ENCODE assay signal across 15 cellular contexts in genomic region chr1:155455588-155456195, GRCh38.
A peak's percentile ranks its signal among the peaks of the same experiment; 100 is the strongest.
DNase-seq lines count a peak whose midpoint lies in the region; ATAC-seq, FAIRE-seq and TF ChIP-seq lines count a peak whose summit lies in the region.
"Had no signal": no experiment of that assay in that cellular context is flagged by ENCODE, and none has a peak within 500 bp of the region (broad histone marks: within the 10 kb centered on the region; RNA-seq: fewer than 3 reads in every experiment).

No MANE protein-coding gene starts in this region.

- in situ Hi-C loops in HepG2 (cut with HindIII; ENCODE audit: extremely low pct_ligation_motif_present, low pct_unique_long_range_greater_than_20kb): no loop called here
- in situ Hi-C loops in GM13977 (cut with MboI; ENCODE audit: low pct_unique_long_range_greater_than_20kb, low sequenced_read_pairs, unreplicated experiment): no loop called here

- H3K36me3 Mint-ChIP-seq in astrocyte (ENCODE audit: low read depth, unreplicated experiment): peaks cover 5% of the 10 kb centered on the region

- no peaks in the 10 kb centered on the region for H3K79me1 ChIP-seq in mesendoderm (ENCODE audit: low read length)

- no peak overlapping the region for H2AK5ac ChIP-seq in mesendoderm (ENCODE audit: low read length)

- H3K4ac ChIP-seq in mesendoderm (ENCODE audit: low read depth, low read length): no peak overlapping the region

- H3K27me3 ChIP-seq in liver (ENCODE audit: control insufficient read depth in 4 of 4, insufficient read depth in 4 of 4, low read length in 3 of 4) (no peaks in the 10 kb centered on the region), HepG2 (ENCODE audit: control insufficient read depth in 1 of 2, insufficient read depth in 2 of 2, low read length in 2 of 2) (no peaks in the 10 kb centered on the region), astrocyte (ENCODE audit: insufficient read depth, low read length) (no peaks in the 10 kb centered on the region), heart right ventricle (no peaks in the 10 kb centered on the region), mesendoderm (ENCODE audit: insufficient read depth, low read length, poor library complexity) (no peaks in the 10 kb centered on the region)
- H3K27me3 ChIP-seq: BLaER1, dorsolateral prefrontal cortex, upper lobe of right lung had no signal

- no peak overlapping the region for H3K4me2 ChIP-seq in HepG2 (ENCODE audit: low read depth, low read length)
- peak overlapping the region; percentile 11 for H3K4me2 ChIP-seq in astrocyte (ENCODE audit: low read length)
- no peak overlapping the region for H3K4me2 ChIP-seq in mesendoderm (ENCODE audit: low read length)
- H3K4me2 ChIP-seq: BLaER1 had no signal

- no peak for TF ChIP-seq CTCF in liver (IDR thresholded peaks at IDR 0.05; ENCODE audit: low read depth, low read length, missing input control)
- no peak for TF ChIP-seq CTCF in HepG2 (CRISPR knock-in tag; IDR thresholded peaks at IDR 0.05)
- no peak for TF ChIP-seq CTCF in astrocyte (IDR thresholded peaks at IDR 0.05; ENCODE audit: insufficient read depth, low read depth, low read length)
- TF ChIP-seq CTCF in heart right ventricle (IDR thresholded peaks at IDR 0.05): no peak
- no peak for TF ChIP-seq CTCF in GM13977 (IDR thresholded peaks at IDR 0.05; ENCODE audit: extremely low read depth, insufficient read depth, missing control alignments)

- POLR2A ChIA-PET in HepG2 (lab: Yijun Ruan, JAX): no interaction called here

- no peak for FAIRE-seq in HepG2 (lab: Jason Lieb, UNC)
- no peak for FAIRE-seq in astrocyte (lab: Jason Lieb, UNC)
- FAIRE-seq: HTR-8/SVneo, small intestine had no signal

- no peak overlapping the region for H3K4me3 Mint-ChIP-seq in astrocyte (ENCODE audit: unreplicated experiment)

- no peak overlapping the region for H2BK15ac ChIP-seq in mesendoderm (replicated peaks; ENCODE audit: low read depth)

- no peaks in the 10 kb centered on the region for H3K27me3 Mint-ChIP-seq in astrocyte (ENCODE audit: low read depth, unreplicated experiment)

- H3K27ac ChIP-seq in liver (ENCODE audit: low read depth in 1 of 2, low read length in 2 of 2) (no peak overlapping the region), HepG2 (ENCODE audit: extremely low read length, insufficient read depth, low read length) (no peak overlapping the region), astrocyte (ENCODE audit: low read depth, low read length) (no peak overlapping the region), heart right ventricle (peak overlapping the region in 3 of 10 donors; percentile 5 to 26 (median 22)), mesendoderm (ENCODE audit: low read depth, low read length) (no peak overlapping the region)
- H3K27ac ChIP-seq: BLaER1, upper lobe of right lung had no signal

- H3K27ac Mint-ChIP-seq in astrocyte (ENCODE audit: unreplicated experiment): peak overlapping the region; percentile 15

- H3K9ac ChIP-seq in liver (ENCODE audit: low read depth in 1 of 2, low read length in 2 of 2): no peak overlapping the region
- H3K9ac ChIP-seq in HepG2 (ENCODE audit: insufficient read depth, low read depth, low read length): no peak overlapping the region
- H3K9ac ChIP-seq in astrocyte (ENCODE audit: low read length): no peak overlapping the region
- H3K9ac ChIP-seq in mesendoderm (ENCODE audit: low read length): no peak overlapping the region
- H3K9ac ChIP-seq: BLaER1 had no signal

- H3K18ac ChIP-seq in mesendoderm (ENCODE audit: low read length): no peak overlapping the region

- 75% methylated on average over 1 of the region's 1 CpG for WGBS in liver
- 96% methylated on average over 1 of the region's 1 CpG for WGBS in HepG2 (ENCODE audit: low lambda C conversion rate)
- 0 to 18% methylated on average over 1 of the region's 1 CpG for WGBS in heart right ventricle, 2 donors
- WGBS in mesendoderm (ENCODE audit: extremely low coverage, insufficient coverage, low lambda C conversion rate): no CpG with 5 or more reads among the region's 1 CpG

- TF ChIP-seq RAD21 in liver (IDR thresholded peaks at IDR 0.05) (no peak), HepG2 (CRISPR knock-in tag; IDR thresholded peaks at IDR 0.05) (no peak)

- H3K4me1 ChIP-seq in liver (ENCODE audit: control insufficient read depth in 4 of 4, insufficient read depth in 4 of 4, low read length in 3 of 4) (no peaks in the 10 kb centered on the region), HepG2 (ENCODE audit: insufficient read depth, low read length) (peaks cover 28% of the 10 kb centered on the region), astrocyte (ENCODE audit: insufficient read depth, low read length) (peaks cover 17% of the 10 kb centered on the region), heart right ventricle (peaks cover 8 to 21% (median 17%) of the 10 kb centered on the region in 9 donors), mesendoderm (ENCODE audit: control insufficient read depth, low read depth, low read length) (no peaks in the 10 kb centered on the region)
- H3K4me1 ChIP-seq: BLaER1, upper lobe of right lung had no signal

- no peaks in the 10 kb centered on the region for H3K9me3 Mint-ChIP-seq in astrocyte (ENCODE audit: unreplicated experiment)

- H3K23ac ChIP-seq in mesendoderm (ENCODE audit: low read length): no peak overlapping the region

- no peak for DNase-seq in HepG2 (ENCODE audit: low spot score)
- DNase-seq in astrocyte (ENCODE audit: low read depth): peak; percentile 64
- peak in 1 of 2 donors; percentile 46 for DNase-seq in heart right ventricle
- no peak for DNase-seq in posterior vena cava (ENCODE audit: low spot score)
- no peak for DNase-seq in GM13977 (ENCODE audit: low spot score)
- DNase-seq in mesendoderm: no peak
- DNase-seq: dorsolateral prefrontal cortex; NCI-H1105 treated with DMSO at 0.1 percent for 48 hours; NK-92 treated with Interleukin-12 subunit alpha and Interleukin-12 subunit beta, amount 100 ng/mL, for 24 hours; small intestine; upper lobe of right lung had no signal

- H3K9me3 ChIP-seq in liver (ENCODE audit: control insufficient read depth in 4 of 4, low read length in 3 of 4) (no peaks in the 10 kb centered on the region), HepG2 (ENCODE audit: low read length) (no peaks in the 10 kb centered on the region), astrocyte (ENCODE audit: insufficient read depth, low read depth, low read length) (no peaks in the 10 kb centered on the region), heart right ventricle (no peaks in the 10 kb centered on the region)
- H3K9me3 ChIP-seq: BLaER1, upper lobe of right lung had no signal

- peaks cover 11% of the 10 kb centered on the region for H3K4me1 Mint-ChIP-seq in astrocyte (ENCODE audit: low read depth, unreplicated experiment)

- 0 out of 2 replicates have a peak, but pooled peaks cover 5% of the 10 kb centered on the region for H4K20me1 ChIP-seq in HepG2 (ENCODE audit: insufficient read depth, low read length)
- H4K20me1 ChIP-seq in astrocyte (ENCODE audit: insufficient read depth, low read length): no peaks in the 10 kb centered on the region

- no peak overlapping the region for H2BK5ac ChIP-seq in mesendoderm (ENCODE audit: low read length)

- no peak overlapping the region for H4K8ac ChIP-seq in mesendoderm (ENCODE audit: low read depth, low read length)

- no TSS peak for BruUV-seq in HepG2 (replicated peaks; lab: Mats Ljungman, UMichigan)

- H3K79me2 ChIP-seq in HepG2 (ENCODE audit: insufficient read depth, low read length) (no peaks in the 10 kb centered on the region), astrocyte (ENCODE audit: insufficient read depth, low read length) (peaks cover 3% of the 10 kb centered on the region), mesendoderm (ENCODE audit: control insufficient read depth, insufficient read depth, low read length) (no peaks in the 10 kb centered on the region)

- no peak overlapping the region for H3K4me3 ChIP-seq in liver (ENCODE audit: low read depth in 1 of 3, low read length in 3 of 3)
- no peak overlapping the region for H3K4me3 ChIP-seq in HepG2 (replicated peaks in 1 of 3; ENCODE audit: insufficient read depth in 1 of 3, low read depth in 2 of 3, low read length in 3 of 3)
- no peak overlapping the region for H3K4me3 ChIP-seq in astrocyte (ENCODE audit: insufficient read depth, low read depth, low read length)
- no peak overlapping the region for H3K4me3 ChIP-seq in heart right ventricle
- no peak overlapping the region for H3K4me3 ChIP-seq in mesendoderm (ENCODE audit: low read length)
- H3K4me3 ChIP-seq: BLaER1, dorsolateral prefrontal cortex, upper lobe of right lung had no signal

- intact Hi-C loops in HepG2 (cut with micrococcal nuclease; ENCODE audit: unreplicated experiment) (loop anchor here (10.0 kb wide), 1 partner anchor 49 kb away; no protein-coding TSS in a partner anchor), heart right ventricle (cut with DNase I) (loop anchor here in 1 of 10 donors (10.0 kb wide), 1 partner anchor 49 kb away; no protein-coding TSS in a partner anchor), posterior vena cava (cut with DNase I) (no loop called here)

- H3K56ac ChIP-seq in mesendoderm (ENCODE audit: low read length): no peak overlapping the region

- CTCF ChIA-PET in HepG2 (lab: Yijun Ruan, JAX; ENCODE audit: low intra/inter-chr PET ratio, low total read pairs): no interaction called here

- no peak overlapping the region for H4K5ac ChIP-seq in mesendoderm (ENCODE audit: low read length)

- H2AFZ ChIP-seq in HepG2 (ENCODE audit: low read length) (no peak overlapping the region), astrocyte (ENCODE audit: low read depth, low read length) (no peak overlapping the region)

- no peak for TF ChIP-seq EP300 in HepG2 (IDR thresholded peaks at IDR 0.05; ENCODE audit: low read depth in 2 of 2, low read length in 2 of 2)
- TF ChIP-seq EP300 in HepG2 (CRISPR knock-in tag; IDR thresholded peaks at IDR 0.05; ENCODE audit: borderline replicate concordance): no peak

- TF ChIP-seq POLR2A in HepG2 (IDR thresholded peaks at IDR 0.05; ENCODE audit: insufficient read depth in 1 of 2, low read depth in 2 of 2, low read length in 2 of 2): no peak

- peaks cover 0 to 13% (median 5%) of the 10 kb centered on the region in 4 donors for H3K36me3 ChIP-seq in liver (ENCODE audit: control insufficient read depth in 4 of 4, insufficient read depth in 3 of 4, low read depth in 1 of 4, low read length in 3 of 4)
- peaks cover 1 to 16% of the 10 kb centered on the region in 2 experiments; a peak in 2 of 5 replicates for H3K36me3 ChIP-seq in HepG2 (replicated peaks in 1 of 2; ENCODE audit: control insufficient read depth in 1 of 2, insufficient read depth in 2 of 2, low read length in 2 of 2)
- peaks cover 5% of the 10 kb centered on the region for H3K36me3 ChIP-seq in astrocyte (ENCODE audit: insufficient read depth, low read length)
- peaks cover 0 to 85% (median 8%) of the 10 kb centered on the region in 9 donors for H3K36me3 ChIP-seq in heart right ventricle
- no peaks in the 10 kb centered on the region for H3K36me3 ChIP-seq in mesendoderm (ENCODE audit: control insufficient read depth, insufficient read depth, low read length)

- ATAC-seq in HepG2 (no peak), heart right ventricle (peak in 6 of 8 donors; percentile 43 to 81 (median 58)), GM21717 (IDR thresholded peaks at IDR 0.05; ENCODE audit: unreplicated experiment) (no peak)
- ATAC-seq: upper lobe of right lung had no signal

- H2BK120ac ChIP-seq in mesendoderm (ENCODE audit: low read depth, low read length): no peak overlapping the region

TF ChIP-seq in liver, 16 proteins besides CTCF, POLR2A, EP300 and RAD21 (continues in another document):
- no peak for TF ChIP-seq JUND (IDR thresholded peaks at IDR 0.05)
- TF ChIP-seq NR2F2 (IDR thresholded peaks at IDR 0.05): peak; percentile 41

TF ChIP-seq in HepG2, 621 proteins besides CTCF, POLR2A, EP300 and RAD21:
- TF ChIP-seq DNMT3B (CRISPR knock-in tag; conservative IDR thresholded peaks at IDR 0.05): no peak

Comparison
In these comparisons a context has a peak if more than half of its experiments do, and no peak if none do; other contexts are left out.
1. ATAC-seq: peak in heart right ventricle (6 of 8); none in HepG2 (single experiment) and GM21717 (single experiment).